In genomic region chr18:62741118-62741566, GRCh38 we compare ENCODE assay signal across 9 cellular contexts. TPM values are rescaled to one million over a fixed set of nuclear protein-coding genes. Genes with fewer than 3 reads are reported as not detected.
A peak's percentile ranks its signal among the peaks of the same experiment; 100 is the strongest.
DNase-seq lines count a peak whose midpoint lies in the region; ATAC-seq, FAIRE-seq and TF ChIP-seq lines count a peak whose summit lies in the region.
"Had no signal": no experiment of that assay in that cellular context is flagged by ENCODE, and none has a peak within 500 bp of the region (broad histone marks: within the 10 kb centered on the region; RNA-seq: fewer than 3 reads in every experiment).

No MANE protein-coding gene starts in this region.

- peak; percentile 80 for ATAC-seq in mucosa of descending colon
- no peak for ATAC-seq in HG03460 (IDR thresholded peaks at IDR 0.05; ENCODE audit: unreplicated experiment)
- no peak for ATAC-seq in HG03095 (IDR thresholded peaks at IDR 0.05; ENCODE audit: unreplicated experiment)
- ATAC-seq in CD4-positive, alpha-beta T cell (ENCODE audit: poor library complexity), result no peak

- intact Hi-C loops in mucosa of descending colon (cut with DNase I, micrococcal nuclease), result no loop called here
- intact Hi-C loops in CD4-positive, alpha-beta T cell (cut with DNase I, micrococcal nuclease), result no loop called here

- no peak for FAIRE-seq in H54 (lab: Jason Lieb, UNC)
- FAIRE-seq: TTC549 had no signal

- H3K27ac ChIP-seq in brain microvascular endothelial cell, result no peak overlapping the region
- H3K27ac ChIP-seq in CD4-positive, alpha-beta T cell (ENCODE audit: low read depth, low read length), result no peak overlapping the region

- peaks cover 28% of the 10 kb centered on the region for H3K4me1 ChIP-seq in mucosa of descending colon (ENCODE audit: low read depth)

- no peaks in the 10 kb centered on the region for H3K27me3 Mint-ChIP-seq in CD4-positive, alpha-beta T cell

- TF ChIP-seq CTCF in LNCaP clone FGC (IDR thresholded peaks at IDR 0.05; ENCODE audit: control insufficient read depth, extremely low read depth, insufficient read depth) (no peak), brain microvascular endothelial cell (IDR thresholded peaks at IDR 0.05; ENCODE audit: low read depth, low read length, missing control alignments) (no peak), mucosa of descending colon (IDR thresholded peaks at IDR 0.05) (no peak)
- no peak for TF ChIP-seq CTCF in CD4-positive, alpha-beta T cell (IDR thresholded peaks at IDR 0.05)

- in situ Hi-C loops in brain microvascular endothelial cell (cut with HindIII; ENCODE audit: low pct_ligation_motif_present, low sequenced_read_pairs), result no loop called here

- no peaks in the 10 kb centered on the region for H3K36me3 Mint-ChIP-seq in CD4-positive, alpha-beta T cell (ENCODE audit: low read depth)

- POLR2A ChIA-PET in CD4-positive, alpha-beta T cell (lab: Charles Lee), result no interaction called here

- H3K4me3 ChIP-seq in LNCaP clone FGC (ENCODE audit: low read depth, low read length) (no peak overlapping the region), brain microvascular endothelial cell (ENCODE audit: low read depth, low read length) (no peak overlapping the region), mucosa of descending colon (no peak overlapping the region)

- no peaks in the 10 kb centered on the region for H3K27me3 ChIP-seq in brain microvascular endothelial cell (replicated peaks)
- no peaks in the 10 kb centered on the region for H3K27me3 ChIP-seq in CD4-positive, alpha-beta T cell (ENCODE audit: control insufficient read depth, insufficient read depth, low read length)

- H3K9me3 Mint-ChIP-seq in CD4-positive, alpha-beta T cell, result peaks cover 2% of the 10 kb centered on the region

- no peaks in the 10 kb centered on the region for H3K9me3 ChIP-seq in mucosa of descending colon
- no peaks in the 10 kb centered on the region for H3K9me3 ChIP-seq in CD4-positive, alpha-beta T cell (ENCODE audit: control insufficient read depth, low read length)

- H3K4me1 Mint-ChIP-seq in CD4-positive, alpha-beta T cell (ENCODE audit: low read depth), result peaks cover 11% of the 10 kb centered on the region

- no peak overlapping the region for H3K27ac Mint-ChIP-seq in CD4-positive, alpha-beta T cell

- H3K4me3 Mint-ChIP-seq in CD4-positive, alpha-beta T cell, result no peak overlapping the region

- DNase-seq in Daoy (ENCODE audit: low read depth) (peak; percentile 19), LNCaP clone FGC (ENCODE audit: low read depth) (peak; percentile 49), brain microvascular endothelial cell (peak; percentile 13), mucosa of descending colon (peak in 1 of 3 donors; percentile 57), H54 (ENCODE audit: insufficient read length, low spot score) (no peak)
- DNase-seq in CD4-positive, alpha-beta T cell, result no peak

- H3K36me3 ChIP-seq in brain microvascular endothelial cell (replicated peaks) (no peaks in the 10 kb centered on the region), mucosa of descending colon (ENCODE audit: low read depth) (no peaks in the 10 kb centered on the region)

- CTCF ChIA-PET in CD4-positive, alpha-beta T cell (lab: Charles Lee), result no interaction called here

- no peak for TF ChIP-seq POLR2A in H54 (IDR thresholded peaks at IDR 0.05; ENCODE audit: low read depth, low read length)

RNA-seq across cellular contexts. Expression of gene PHLPP1, which starts 25.8 kb away (rescaled TPM):
- total RNA-seq in Daoy (2014; rRNA removed; shearing (Covaris generic)), result 2.5 and 4.8 TPM in 2 replicates
- total RNA-seq in mucosa of descending colon, result 10 to 100 TPM; 17.9 to 28.9 (median 19.7) TPM
- 1 to 10 TPM; 6.8 to 7.1 TPM for total RNA-seq in CD4-positive, alpha-beta T cell

Comparison
In these comparisons a context has a peak if more than half of its experiments do, and no peak if none do; other contexts are left out.
1. DNase-seq: peak in Daoy (single experiment), LNCaP clone FGC (single experiment) and brain microvascular endothelial cell (single experiment); none in H54 (single experiment) and CD4-positive, alpha-beta T cell (0 of 10).